20 cellular contexts compared by ENCODE assay signal in genomic region chr6:128242765-128243403, GRCh38.
DNase-seq lines count a peak whose midpoint lies in the region; ATAC-seq and TF ChIP-seq lines count a peak whose summit lies in the region.
"Had no signal": no experiment of that assay in that cellular context is flagged by ENCODE, and none has a peak within 500 bp of the region (broad histone marks: within the 10 kb centered on the region; RNA-seq: fewer than 3 reads in every experiment).

No MANE protein-coding gene starts in this region.

- DNase-seq in heart left ventricle, result no peak
- no peak for DNase-seq in right cardiac atrium
- DNase-seq in M059J (ENCODE audit: low read depth), result peak; percentile 50
- peak; percentile 11 to 72 for DNase-seq in fibroblast of lung (ENCODE audit: low read depth in 2 of 2)
- DNase-seq in chondrocyte (ENCODE audit: low spot score), result no peak
- DNase-seq in HEK293T (ENCODE audit: extremely low spot score), result no peak
- no peak for DNase-seq in CD8-positive, alpha-beta memory T cell
- DNase-seq in NCI-H2227 (lab: John Stamatoyannopoulos, UW; ENCODE audit: unreplicated experiment), result no peak
- DNase-seq: activated CD8-positive, alpha-beta memory T cell treated with anti-CD3 and anti-CD28 coated beads for 24 hours; activated naive CD4-positive, alpha-beta T cell treated with Interleukin-2 at 50 U/mL for 16 hours; activated T-cell treated with anti-CD3 and anti-CD28 coated beads, Interleukin-2, amount 50 U/mL, for 24 hours; effector CD4-positive, alpha-beta T cell; NCI-H1105; NCI-H2029; occipital lobe; PC-9; SHP77; transverse colon had no signal

- H3K4me1 Mint-ChIP-seq in chondrocyte (ENCODE audit: low read depth), result peaks cover 45% of the 10 kb centered on the region
- H3K4me1 Mint-ChIP-seq in CD8-positive, alpha-beta memory T cell, result peaks cover 3 to 6% (median 5%) of the 10 kb centered on the region in 3 donors
- H3K4me1 Mint-ChIP-seq: central memory CD8-positive, alpha-beta T cell had no signal

- TF ChIP-seq CTCF in heart left ventricle (IDR thresholded peaks at IDR 0.05), result no peak
- TF ChIP-seq CTCF in fibroblast of lung (conservative IDR thresholded peaks at IDR 0.05 in 1 of 2, IDR thresholded peaks at IDR 0.05 in 1 of 2; ENCODE audit: low read depth in 1 of 2, low read length in 2 of 2), result no peak
- no peak for TF ChIP-seq CTCF in chondrocyte (IDR thresholded peaks at IDR 0.05)

- H3K4me2 ChIP-seq in fibroblast of lung (ENCODE audit: extremely low read depth, insufficient read depth, low read length), result no peak overlapping the region
- H3K4me2 ChIP-seq: PC-9 had no signal

- peak in 3 of 4 donors; percentile 36 to 63 (median 54) for ATAC-seq in heart left ventricle
- ATAC-seq in right cardiac atrium, result no peak

- H3K4me1 ChIP-seq in heart left ventricle (peaks cover 0 to 36% (median 11%) of the 10 kb centered on the region in 12 donors), right cardiac atrium (ENCODE audit: control insufficient read depth, insufficient read depth, low read length) (peaks cover 7% of the 10 kb centered on the region), fibroblast of lung (ENCODE audit: control insufficient read depth, extremely low read depth, insufficient read depth, low read length) (no peaks in the 10 kb centered on the region)
- no peaks in the 10 kb centered on the region for H3K4me1 ChIP-seq in CD8-positive, alpha-beta memory T cell (ENCODE audit: insufficient read depth, low read length)
- H3K4me1 ChIP-seq: transverse colon had no signal

- no peaks in the 10 kb centered on the region for H3K9me3 Mint-ChIP-seq in chondrocyte (ENCODE audit: low read depth)
- H3K9me3 Mint-ChIP-seq in CD8-positive, alpha-beta memory T cell, result no peaks in the 10 kb centered on the region
- H3K9me3 Mint-ChIP-seq: activated T-cell treated with anti-CD3 and anti-CD28 coated beads, Interleukin-2, amount 50 U/mL, for 24 hours; central memory CD8-positive, alpha-beta T cell had no signal

- no peak overlapping the region for H3K27ac Mint-ChIP-seq in chondrocyte (ENCODE audit: unreplicated experiment)
- no peak overlapping the region for H3K27ac Mint-ChIP-seq in CD8-positive, alpha-beta memory T cell
- H3K27ac Mint-ChIP-seq: activated T-cell treated with anti-CD3 and anti-CD28 coated beads, Interleukin-2, amount 50 U/mL, for 24 hours had no signal

- H2AFZ ChIP-seq in fibroblast of lung (ENCODE audit: low read length), result no peak overlapping the region
- H2AFZ ChIP-seq: PC-9 had no signal

- no peak overlapping the region for H3K9ac ChIP-seq in fibroblast of lung (ENCODE audit: insufficient read depth, low read length)

- H3K79me2 ChIP-seq in fibroblast of lung (ENCODE audit: control insufficient read depth, insufficient read depth, low read length), result no peaks in the 10 kb centered on the region

- WGBS in heart left ventricle, 4 donors, result 97 to 98% (median 97%) methylated on average over 3 of the region's 3 CpGs
- WGBS in right cardiac atrium, result 96% methylated on average over 3 of the region's 3 CpGs

- CTCF ChIA-PET in HEK293T (lab: Yijun Ruan, JAX), result no interaction called here
- CTCF ChIA-PET in CD8-positive, alpha-beta memory T cell (lab: Charles Lee), result no interaction called here

- no peaks in the 10 kb centered on the region for H3K36me3 Mint-ChIP-seq in chondrocyte (ENCODE audit: low read depth)
- H3K36me3 Mint-ChIP-seq in CD8-positive, alpha-beta memory T cell, result no peaks in the 10 kb centered on the region

- no peak for TF ChIP-seq POLR2A in heart left ventricle (IDR thresholded peaks at IDR 0.05)

- intact Hi-C loops in heart left ventricle (cut with DNase I), result loop anchor here in 3 of 10 donors (10.0 kb wide), 1 partner anchor 272 kb away; no protein-coding TSS in a partner anchor
- intact Hi-C loops in right cardiac atrium (cut with DNase I), result no loop called here

- POLR2A ChIA-PET in HEK293T (lab: Yijun Ruan, JAX), result no interaction called here
- POLR2A ChIA-PET in CD8-positive, alpha-beta memory T cell (lab: Charles Lee), result no interaction called here

- H3K36me3 ChIP-seq in heart left ventricle (no peaks in the 10 kb centered on the region), fibroblast of lung (ENCODE audit: control insufficient read depth, insufficient read depth, low read length) (no peaks in the 10 kb centered on the region)
- no peaks in the 10 kb centered on the region for H3K36me3 ChIP-seq in CD8-positive, alpha-beta memory T cell (ENCODE audit: insufficient read depth, low read length)
- H3K36me3 ChIP-seq: transverse colon had no signal

- no peaks in the 10 kb centered on the region for H4K20me1 ChIP-seq in fibroblast of lung (ENCODE audit: control insufficient read depth, extremely low read depth, insufficient read depth, low read length)

- H3K9me3 ChIP-seq in heart left ventricle (no peaks in the 10 kb centered on the region), right cardiac atrium (ENCODE audit: control insufficient read depth, low read length) (no peaks in the 10 kb centered on the region), fibroblast of lung (ENCODE audit: control insufficient read depth, insufficient read depth, low read depth, low read length) (no peaks in the 10 kb centered on the region)
- no peaks in the 10 kb centered on the region for H3K9me3 ChIP-seq in CD8-positive, alpha-beta memory T cell (ENCODE audit: low read length)
- H3K9me3 ChIP-seq: transverse colon had no signal

- no peak overlapping the region for H3K27ac ChIP-seq in heart left ventricle
- H3K27ac ChIP-seq in right cardiac atrium (ENCODE audit: low read length), result no peak overlapping the region
- no peak overlapping the region for H3K27ac ChIP-seq in fibroblast of lung (ENCODE audit: insufficient read depth, low read length)
- H3K27ac ChIP-seq in CD8-positive, alpha-beta memory T cell (ENCODE audit: low read depth, low read length), result no peak overlapping the region
- H3K27ac ChIP-seq: C4-2B, PC-9, transverse colon had no signal

- no peak overlapping the region for H3K4me3 ChIP-seq in heart left ventricle
- no peak overlapping the region for H3K4me3 ChIP-seq in right cardiac atrium (ENCODE audit: low read length)
- no peak overlapping the region for H3K4me3 ChIP-seq in fibroblast of lung (replicated peaks in 1 of 4; ENCODE audit: control extremely low read depth in 1 of 4, insufficient read depth in 1 of 4, low read depth in 3 of 4, low read length in 4 of 4)
- H3K4me3 ChIP-seq in CD8-positive, alpha-beta memory T cell (ENCODE audit: low read length), result no peak overlapping the region
- H3K4me3 ChIP-seq: PC-9, transverse colon had no signal

- no peaks in the 10 kb centered on the region for H3K27me3 ChIP-seq in heart left ventricle
- H3K27me3 ChIP-seq in right cardiac atrium (ENCODE audit: control insufficient read depth, insufficient read depth), result no peaks in the 10 kb centered on the region
- H3K27me3 ChIP-seq in fibroblast of lung (ENCODE audit: control insufficient read depth, insufficient read depth, low read length), result no peaks in the 10 kb centered on the region
- no peaks in the 10 kb centered on the region for H3K27me3 ChIP-seq in CD8-positive, alpha-beta memory T cell (ENCODE audit: insufficient read depth, low read length, poor library complexity, severe bottlenecking)
- H3K27me3 ChIP-seq: transverse colon had no signal

- H3K27me3 Mint-ChIP-seq in chondrocyte (ENCODE audit: low read depth), result no peaks in the 10 kb centered on the region
- peaks cover 0 to 4% of the 10 kb centered on the region in 2 donors for H3K27me3 Mint-ChIP-seq in CD8-positive, alpha-beta memory T cell
- H3K27me3 Mint-ChIP-seq: activated T-cell treated with anti-CD3 and anti-CD28 coated beads, Interleukin-2, amount 50 U/mL, for 24 hours; central memory CD8-positive, alpha-beta T cell had no signal

- H3K4me3 Mint-ChIP-seq in chondrocyte (ENCODE audit: unreplicated experiment), result no peak overlapping the region
- H3K4me3 Mint-ChIP-seq in CD8-positive, alpha-beta memory T cell, result no peak overlapping the region
- H3K4me3 Mint-ChIP-seq: activated T-cell treated with anti-CD3 and anti-CD28 coated beads, Interleukin-2, amount 50 U/mL, for 24 hours; central memory CD8-positive, alpha-beta T cell had no signal

TF ChIP-seq in HEK293T, 16 proteins besides CTCF, POLR2A, EP300 and RAD21:
- TF ChIP-seq BHLHE40 (IDR thresholded peaks at IDR 0.05; ENCODE audit: borderline replicate concordance) (no peak), FOXA1 (IDR thresholded peaks at IDR 0.05) (no peak), SUZ12 (IDR thresholded peaks at IDR 0.05) (no peak), FOXM1 (IDR thresholded peaks at IDR 0.05; ENCODE audit: borderline replicate concordance) (no peak), LEF1 (IDR thresholded peaks at IDR 0.05; ENCODE audit: borderline replicate concordance) (no peak), PKNOX1 (IDR thresholded peaks at IDR 0.05) (no peak), HDGF (IDR thresholded peaks at IDR 0.05; ENCODE audit: borderline replicate concordance) (no peak), ARNT (IDR thresholded peaks at IDR 0.05) (no peak), SP1 (IDR thresholded peaks at IDR 0.05) (no peak), FOXK2 (IDR thresholded peaks at IDR 0.05) (no peak), NFRKB (IDR thresholded peaks at IDR 0.05) (no peak), CTBP1 (IDR thresholded peaks at IDR 0.05; ENCODE audit: borderline replicate concordance) (no peak), ZNF384 (IDR thresholded peaks at IDR 0.05) (no peak)
TF ChIP-seq in HEK293T: peak in this region for 0.

Comparison
In these comparisons a context has a peak if more than half of its experiments do, and no peak if none do; other contexts are left out.
1. ATAC-seq: peak in heart left ventricle (3 of 4); none in right cardiac atrium (0 of 2).
2. DNase-seq: peak in M059J (single experiment) and fibroblast of lung (2 of 2); none in heart left ventricle (0 of 5), right cardiac atrium (0 of 3), chondrocyte (single experiment), HEK293T (single experiment), CD8-positive, alpha-beta memory T cell (0 of 5) and NCI-H2227 (single experiment).